Comparison of ENCODE assay signal across 22 cellular contexts in genomic region chr21:44951186-44951915, GRCh38. TPM values are rescaled to one million over a fixed set of nuclear protein-coding genes. Genes with fewer than 3 reads are reported as not detected.
DNase-seq lines count a peak whose midpoint lies in the region; ATAC-seq and TF ChIP-seq lines count a peak whose summit lies in the region.
"Had no signal": no experiment of that assay in that cellular context is flagged by ENCODE, and none has a peak within 500 bp of the region (broad histone marks: within the 10 kb centered on the region; RNA-seq: fewer than 3 reads in every experiment).

No MANE protein-coding gene starts in this region.

- TF ChIP-seq CTCF in RWPE1 (conservative IDR thresholded peaks at IDR 0.05; ENCODE audit: low read depth) (no peak), gastrocnemius medialis (IDR thresholded peaks at IDR 0.05 in 4 of 5, conservative IDR thresholded peaks at IDR 0.05 in 1 of 5) (no peak), GM13976 (IDR thresholded peaks at IDR 0.05; ENCODE audit: borderline replicate concordance, control extremely low read depth, extremely low read depth, insufficient read depth, missing control alignments) (no peak)

- POLR2A ChIA-PET in RWPE1 (lab: Yijun Ruan, JAX; ENCODE audit: low non-redundant PET): no interaction called here

- H3K36me3 ChIP-seq in BLaER1 (peaks cover 37% of the 10 kb centered on the region), gastrocnemius medialis (no peaks in the 10 kb centered on the region)

- H3K9ac ChIP-seq in BLaER1: peak overlapping the region; percentile 51; the same call in 1 of the 2 replicates

- no peaks in the 10 kb centered on the region for H3K27me3 ChIP-seq in BLaER1
- H3K27me3 ChIP-seq in gastrocnemius medialis: no peaks in the 10 kb centered on the region

- TF ChIP-seq POLR2A in gastrocnemius medialis (IDR thresholded peaks at IDR 0.05): no peak

- H4K20me1 ChIP-seq in BLaER1: peaks cover 91% of the 10 kb centered on the region

- H3K27ac ChIP-seq in BLaER1 (peak overlapping the region; percentile 80), RWPE1 (peak overlapping the region; percentile 28), gastrocnemius medialis (peak overlapping the region in 3 of 4 donors; percentile 90 to 99 (median 96)), substantia nigra (ENCODE audit: low read depth, low read length, poor library complexity, severe bottlenecking) (no peak overlapping the region)
- H3K27ac ChIP-seq: VCaP had no signal

- DNase-seq in RWPE1 (ENCODE audit: low spot score) (no peak), left cardiac atrium (peak; percentile 20), gastrocnemius medialis (no peak), GM13976 (ENCODE audit: low spot score) (no peak), left colon (no peak), NCI-H2081 treated with DMSO at 0.1 percent for 48 hours (lab: John Stamatoyannopoulos, UW) (no peak), substantia nigra (lab: John Stamatoyannopoulos, UW) (no peak)
- DNase-seq: activated CD4-positive, alpha-beta T cell treated with anti-CD3 and anti-CD28 coated beads, Interleukin-2, amount 10 ng/mL, durations not matched to agents 24 days and 14 days; activated naive CD8-positive, alpha-beta T cell treated with anti-CD3 and anti-CD28 coated beads for 36 hours; anterior cingulate cortex; CD8-positive, alpha-beta memory T cell; DMS153; effector CD4-positive, alpha-beta T cell; HCEC 1CT; NCI-H1048; NCI-H510A; nucleus accumbens; T1000 had no signal

- H3K4me2 ChIP-seq in BLaER1: peak overlapping the region; percentile 91
- H3K4me2 ChIP-seq: A549 had no signal

- ATAC-seq in left cardiac atrium (no peak), gastrocnemius medialis (no peak), left colon (no peak)
- ATAC-seq: A549; stimulated activated memory B cell treated with anti-CD40 and anti-IgM and Interleukin-4, amounts not matched to agents 10 μg/mL and 1 μg/mL and 100 μg/mL, for 72 hours had no signal

- H3K4me1 ChIP-seq in BLaER1 (peaks cover 99% of the 10 kb centered on the region), gastrocnemius medialis (peaks cover 61 to 66% of the 10 kb centered on the region in 2 donors)

- in situ Hi-C loops in gastrocnemius medialis (cut with MboI; ENCODE audit: low sequenced_read_pairs in 4 of 4): loop anchor here in 2 of 4 donors (5.0 to 10.0 kb wide), 2 partner anchors 93 to 181 kb away; no protein-coding TSS in a partner anchor
- in situ Hi-C loops in GM13976 (cut with MboI; ENCODE audit: low sequenced_read_pairs, unreplicated experiment): loop anchor here (25.0 kb wide), 1 partner anchor 336 kb away; the partner anchor contains the start of gene POFUT2

- H3K4me3 ChIP-seq in BLaER1: no peak overlapping the region
- H3K4me3 ChIP-seq in gastrocnemius medialis: no peak overlapping the region
- H3K4me3 ChIP-seq: A549 had no signal

- intact Hi-C loops in left cardiac atrium (cut with DNase I): loop anchor here in 1 of 2 donors (5.0 kb wide), 1 partner anchor 186 kb away; no protein-coding TSS in a partner anchor
- intact Hi-C loops in gastrocnemius medialis (cut with DNase I; ENCODE audit: low total_unique reads): loop anchor here (5.0 kb wide), 2 partner anchors 51 to 336 kb away; partner anchors contain the start of gene POFUT2
- intact Hi-C loops in left colon (cut with DNase I, micrococcal nuclease): no loop called here

- no peaks in the 10 kb centered on the region for H3K9me3 ChIP-seq in BLaER1
- H3K9me3 ChIP-seq in gastrocnemius medialis: no peaks in the 10 kb centered on the region
- H3K9me3 ChIP-seq: A549 had no signal

- CTCF ChIA-PET in RWPE1 (lab: Yijun Ruan, JAX): interaction anchor here (3.4 to 5.4 kb wide), 2 partner anchors 177 to 186 kb away, joined by 46 to 57 read pairs; no protein-coding TSS in a partner anchor

RNA-seq across cellular contexts. Expression of gene SLX9, which starts 11.5 kb away (rescaled TPM):
- total RNA-seq in left cardiac atrium (10 to 100 TPM; 26.1 to 28.6 TPM), gastrocnemius medialis (10 to 100 TPM; 23.7 to 37.6 (median 25.8) TPM), left colon (10 to 100 TPM; 22.3 to 30.5 TPM)

RNA-seq across cellular contexts. Expression of gene ITGB2, which starts 30.7 kb away (rescaled TPM):
- total RNA-seq in left cardiac atrium (10 to 100 TPM; 31.5 to 70.7 TPM), gastrocnemius medialis (10 to 100 TPM; 10.9 to 41.7 (median 27.4) TPM), left colon (10 to 100 TPM in 1 of 2 donors, 1 to 10 TPM in 1; 6.8 to 33.1 TPM)
